ENCODE assay signal across 36 cellular contexts in genomic region chr2:1071650-1072049, GRCh38.
"Had no signal": no experiment of that assay in that cellular context is flagged by ENCODE, and none has a peak within 500 bp of the region (broad histone marks: within the 10 kb centered on the region; RNA-seq: fewer than 3 reads in every experiment).

No MANE protein-coding gene starts in this region.

- H3K9me3 ChIP-seq: MG63 had no signal

- H3K36me3 ChIP-seq: MG63 had no signal

- DNase-seq: Karpas-422, Kasumi-1, MG63, MM.1S, MV-4-11, NCI-H1048, NCI-H1092, NCI-H1092 treated with DMSO at 0.1 percent for 48 hours, NCI-H1105, NCI-H1105 treated with DMSO at 0.1 percent for 48 hours, NCI-H1417, NCI-H1417 treated with DMSO at 0.1 percent for 48 hours, NCI-H1436, NCI-H1436 treated with DMSO at 0.1 percent for 48 hours, NCI-H146, NCI-H1694, NCI-H1694 treated with DMSO at 0.1 percent for 48 hours, NCI-H187, NCI-H187 treated with DMSO at 0.1 percent for 48 hours, NCI-H1930, NCI-H2029, NCI-H2029 treated with DMSO at 0.1 percent for 48 hours, NCI-H2081, NCI-H2081 treated with DMSO at 0.1 percent for 48 hours, NCI-H2107, NCI-H2171, NCI-H2171 treated with DMSO at 0.1 percent for 48 hours, NCI-H2227 treated with DMSO at 0.1 percent for 48 hours, NCI-H226, NCI-H345, NCI-H446, NCI-H446 treated with DMSO at 0.1 percent for 48 hours, NCI-H510A, NCI-H510A treated with DMSO at 0.1 percent for 48 hours, NCI-H524, NCI-H524 treated with DMSO at 0.1 percent for 48 hours had no signal

- H3K4me3 ChIP-seq: MG63 had no signal
